8 cellular contexts compared by ENCODE assay signal in genomic region chr3:48472923-48473616, GRCh38. TPM values are rescaled to one million over a fixed set of nuclear protein-coding genes. Genes with fewer than 3 reads are reported as not detected.
A peak's percentile ranks its signal among the peaks of the same experiment; 100 is the strongest.
DNase-seq lines count a peak whose midpoint lies in the region; FAIRE-seq lines count a peak whose summit lies in the region.

No MANE protein-coding gene starts in this region.

- H3F3A ChIP-seq in GM23248 (ENCODE audit: insufficient read depth), result peaks cover 8% of the 10 kb centered on the region; the same call in 1 of the 2 replicates

- H3K4me2 ChIP-seq in GM23248 (ENCODE audit: unreplicated experiment), result peak overlapping the region; percentile 75
- peak overlapping the region; percentile 73 for H3K4me2 ChIP-seq in Karpas-422 (ENCODE audit: low read depth, low read length, poor library complexity, severe bottlenecking)

- no peaks in the 10 kb centered on the region for H4K20me1 ChIP-seq in GM23248 (ENCODE audit: insufficient read depth)
- H4K20me1 ChIP-seq in Karpas-422 (ENCODE audit: insufficient read depth, low read depth, low read length), result peaks cover 2% of the 10 kb centered on the region; the same call in 1 of the 2 replicates

- H3K9me3 ChIP-seq in GM23248 (ENCODE audit: low read depth) (no peaks in the 10 kb centered on the region), Karpas-422 (ENCODE audit: low read length) (no peaks in the 10 kb centered on the region), neuron (ENCODE audit: low read length) (no peaks in the 10 kb centered on the region)

- in situ Hi-C loops in GM23248 (cut with MboI), result no loop called here

- H2AFZ ChIP-seq in GM23248 (peak overlapping the region; percentile 77), Karpas-422 (ENCODE audit: low read length) (peak overlapping the region; percentile 60; the same call in 1 of the 2 replicates), neuron (ENCODE audit: low read depth, low read length) (no peak overlapping the region)

- H3K9ac ChIP-seq in GM23248, result peak overlapping the region; percentile 92
- H3K9ac ChIP-seq in Karpas-422 (ENCODE audit: low read length), result peak overlapping the region; percentile 86

- H3K79me2 ChIP-seq in GM23248 (ENCODE audit: insufficient read depth) (peaks cover 46% of the 10 kb centered on the region), Karpas-422 (ENCODE audit: low read length) (peaks cover 45% of the 10 kb centered on the region)

- no peak for FAIRE-seq in frontal cortex (lab: Jason Lieb, UNC)

- H3K27me3 ChIP-seq in GM23248 (replicated peaks; ENCODE audit: insufficient read depth) (no peaks in the 10 kb centered on the region), Karpas-422 (ENCODE audit: low read length) (no peaks in the 10 kb centered on the region), neuron (ENCODE audit: insufficient read depth, low read length) (no peaks in the 10 kb centered on the region)

- H3K4me1 ChIP-seq in GM23248 (ENCODE audit: insufficient read depth) (peaks cover 11% of the 10 kb centered on the region; the same call in 1 of the 2 replicates), Karpas-422 (ENCODE audit: low read length) (peaks cover 52% of the 10 kb centered on the region), neuron (ENCODE audit: insufficient read depth, low read length) (peaks cover 19% of the 10 kb centered on the region)

- peaks cover under 1% of the 10 kb centered on the region; the same call in 1 of the 2 replicates for H3K36me3 ChIP-seq in GM23248 (ENCODE audit: low read depth)
- peaks cover 10% of the 10 kb centered on the region for H3K36me3 ChIP-seq in Karpas-422 (ENCODE audit: insufficient read depth, low read length)
- peaks cover 18% of the 10 kb centered on the region for H3K36me3 ChIP-seq in neuron (ENCODE audit: insufficient read depth, low read length)

- WGBS in GM23248 (ENCODE audit: low coverage in 1 of 2, low lambda C conversion rate in 2 of 2, missing lambda C conversion rate in 2 of 2), 2 experiments, result 4 to 12% methylated on average over 8 to 17 of the region's 17 CpGs

- H3K9me2 ChIP-seq in GM23248 (ENCODE audit: insufficient read depth) (no peaks in the 10 kb centered on the region), Karpas-422 (replicated peaks; ENCODE audit: insufficient read depth, low read length) (no peaks in the 10 kb centered on the region)

- H3K4me3 ChIP-seq in GM23248, result peak overlapping the region; percentile 85
- H3K4me3 ChIP-seq in Karpas-422 (ENCODE audit: low read length), result peak overlapping the region; percentile 79
- peak overlapping the region; percentile 53 for H3K4me3 ChIP-seq in neuron (ENCODE audit: low read length)

- H3K27ac ChIP-seq in GM23248 (peak overlapping the region; percentile 93), Karpas-422 (ENCODE audit: low read length) (peak overlapping the region; percentile 86)

- peak; percentile 97 for DNase-seq in ELR (ENCODE audit: low read depth)
- DNase-seq in GM23248, result peak; percentile 96
- DNase-seq in Karpas-422, result peak; percentile 99
- peak; percentile 91 for DNase-seq in SIG-M5 (lab: John Stamatoyannopoulos, UW)
- peak; percentile 88 for DNase-seq in activated gamma-delta T cell treated with anti-CD3 and anti-CD28 coated beads, Interleukin-2, amount 50 U/mL, for 16 hours (ENCODE audit: low read depth)
- peak; percentile 66 to 91 for DNase-seq in frontal cortex (ENCODE audit: low spot score in 2 of 2)
- peak; percentile 84 for DNase-seq in stromal cell of bone marrow (ENCODE audit: low read depth)

RNA-seq across cellular contexts. Expression of gene ATRIP, which starts 26.5 kb away (rescaled TPM):
- 8.4 and 9.5 TPM in 2 replicates for total RNA-seq in GM23248 (2014; rRNA removed; shearing (Covaris generic))
- polyA plus RNA-seq in GM23248 (2016; fragmentation: Nextera tagmentation; extraction: Ambion mirVana), result 4.2 and 4.6 TPM in 2 replicates
- total RNA-seq in Karpas-422 (2014; rRNA removed; shearing (Covaris generic); ENCODE audit: low replicate concordance), result 7.3 and 10.9 TPM in 2 replicates
- 7.3 TPM for total RNA-seq in frontal cortex

RNA-seq across cellular contexts. Expression of gene SHISA5, which starts 30.9 kb away (rescaled TPM):
- 153 and 154 TPM in 2 replicates for total RNA-seq in GM23248 (2014; rRNA removed; shearing (Covaris generic))
- polyA plus RNA-seq in GM23248 (2016; fragmentation: Nextera tagmentation; extraction: Ambion mirVana), result 215 and 223 TPM in 2 replicates
- total RNA-seq in Karpas-422 (2014; rRNA removed; shearing (Covaris generic); ENCODE audit: low replicate concordance), result 141 and 149 TPM in 2 replicates
- total RNA-seq in frontal cortex, result 81.1 TPM

RNA-seq across cellular contexts. Expression of gene TMA7, which starts 33.0 kb away (rescaled TPM):
- total RNA-seq in GM23248 (2014; rRNA removed; shearing (Covaris generic)), result 150 and 244 TPM in 2 replicates
- 535 and 552 TPM in 2 replicates for polyA plus RNA-seq in GM23248 (2016; fragmentation: Nextera tagmentation; extraction: Ambion mirVana)
- total RNA-seq in Karpas-422 (2014; rRNA removed; shearing (Covaris generic); ENCODE audit: low replicate concordance), result 300 and 483 TPM in 2 replicates
- 99.9 TPM for total RNA-seq in frontal cortex

RNA-seq across cellular contexts. Expression of gene CCDC51, which starts 33.2 kb away (rescaled TPM):
- 10.1 and 10.6 TPM in 2 replicates for total RNA-seq in GM23248 (2014; rRNA removed; shearing (Covaris generic))
- polyA plus RNA-seq in GM23248 (2016; fragmentation: Nextera tagmentation; extraction: Ambion mirVana), result 14.0 and 14.9 TPM in 2 replicates
- total RNA-seq in Karpas-422 (2014; rRNA removed; shearing (Covaris generic); ENCODE audit: low replicate concordance), result 22.0 and 28.3 TPM in 2 replicates
- total RNA-seq in frontal cortex, result 12.6 TPM

RNA-seq across cellular contexts. Expression of gene PLXNB1, which starts 43.2 kb away (rescaled TPM):
- 5.5 and 8.0 TPM in 2 replicates for total RNA-seq in GM23248 (2014; rRNA removed; shearing (Covaris generic))
- polyA plus RNA-seq in GM23248 (2016; fragmentation: Nextera tagmentation; extraction: Ambion mirVana), result 3.3 and 4.9 TPM in 2 replicates
- total RNA-seq in Karpas-422 (2014; rRNA removed; shearing (Covaris generic); ENCODE audit: low replicate concordance), result 34.0 and 48.3 TPM in 2 replicates
- total RNA-seq in frontal cortex, result 32.2 TPM

Comparison
In these comparisons a context has a peak if more than half of its experiments do, and no peak if none do; other contexts are left out.
1. Peak in every context shown above with its lines: DNase-seq, H3K4me3 ChIP-seq and H3K27ac ChIP-seq.